8 cellular contexts compared by ENCODE assay signal in the genomic region with DNA sequence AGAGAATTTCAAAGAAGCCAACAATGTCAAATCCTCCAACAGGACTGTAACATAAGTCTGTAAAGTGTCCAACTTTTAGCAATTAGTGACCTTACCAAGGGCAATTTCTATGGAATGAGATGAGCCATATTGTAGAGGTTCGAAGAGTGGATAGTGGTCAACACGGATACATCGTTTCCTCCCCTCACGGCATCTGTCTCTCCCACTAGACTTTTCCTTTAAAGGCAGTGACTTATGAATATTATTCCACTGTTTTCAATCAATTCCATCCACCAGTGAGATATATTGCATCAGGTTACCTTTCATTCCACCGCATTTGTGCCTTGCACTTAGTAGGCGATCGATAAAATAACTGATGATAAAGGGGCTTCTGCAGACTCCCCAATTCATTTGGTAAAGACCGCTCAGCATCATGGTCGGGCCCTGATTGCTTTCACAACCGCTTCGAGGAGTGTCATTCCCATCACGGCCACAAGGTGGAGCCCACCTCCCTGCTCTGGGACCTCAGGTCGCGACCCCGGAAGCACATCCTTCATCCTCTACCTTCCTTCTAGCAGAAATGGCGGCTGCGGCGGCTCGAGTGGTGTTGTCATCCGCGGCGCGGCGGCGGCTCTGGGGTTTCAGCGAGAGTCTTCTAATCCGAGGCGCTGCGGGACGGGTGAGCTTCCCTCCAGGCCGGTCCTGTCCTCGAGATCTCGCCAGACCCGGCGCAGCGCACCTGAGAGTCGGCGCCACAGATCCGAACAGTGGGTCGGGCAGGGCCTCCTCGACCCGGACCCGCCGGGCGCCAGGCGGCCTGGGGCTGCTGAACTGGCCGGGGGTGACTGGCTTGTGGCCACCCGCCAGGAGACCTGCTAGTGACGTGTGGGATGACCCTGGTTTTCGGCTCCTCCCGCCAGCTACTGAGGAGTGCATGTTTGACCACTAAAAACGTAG.
DNase-seq lines count a peak whose midpoint lies in the region; ATAC-seq and TF ChIP-seq lines count a peak whose summit lies in the region.

Gene PMPCB, plus strand, starts transcription at position 535 of the 936 bp plus-strand sequence. Its CDS starts 25 bp downstream, at position 560.

- peak; percentile 97 for ATAC-seq in GM18511 (IDR thresholded peaks at IDR 0.05; ENCODE audit: unreplicated experiment)
- ATAC-seq in HG03039 (IDR thresholded peaks at IDR 0.05; ENCODE audit: unreplicated experiment), result peak; percentile 87

- TF ChIP-seq CTCF in 22Rv1 (IDR thresholded peaks at IDR 0.05) (peak; percentile 99), astrocyte of the spinal cord (IDR thresholded peaks at IDR 0.05; ENCODE audit: low read depth, low read length) (peak; percentile 96), retinal pigment epithelial cell (conservative IDR thresholded peaks at IDR 0.05; ENCODE audit: low read depth, low read length) (peak; percentile 95)

- H3K4me3 ChIP-seq in astrocyte of the spinal cord (ENCODE audit: low read depth, low read length) (peak within 1 kb of the TSS; percentile 79), retinal pigment epithelial cell (ENCODE audit: low read length) (peak within 1 kb of the TSS; percentile 84)

- H3K27ac ChIP-seq in 22Rv1, result peak within 1 kb of the TSS; percentile 75

- DNase-seq in NCI-H2081 (lab: John Stamatoyannopoulos, UW), result peak; percentile 90 to 94
- DNase-seq in T1000 (lab: John Stamatoyannopoulos, UW), result peak; percentile 80
- DNase-seq in astrocyte of the spinal cord (ENCODE audit: low read depth, low spot score), result peak; percentile 91
- DNase-seq in hippocampal formation (lab: John Stamatoyannopoulos, UW), result peak; percentile 90 to 91
- DNase-seq in retinal pigment epithelial cell (ENCODE audit: low read depth), result peak; percentile 48

- in situ Hi-C loops in astrocyte of the spinal cord (cut with HindIII; ENCODE audit: low sequenced_read_pairs), result no loop called here

Comparison
In these comparisons a context has a peak if more than half of its experiments do, and no peak if none do; other contexts are left out.
1. Peak in every context shown above with its lines: DNase-seq, ATAC-seq, H3K4me3 ChIP-seq and H3K27ac ChIP-seq.